16 cellular contexts compared by ENCODE assay signal in genomic region chr10:123417414-123417813, GRCh38.
A peak's percentile ranks its signal among the peaks of the same experiment; 100 is the strongest.
DNase-seq lines count a peak whose midpoint lies in the region; ATAC-seq, FAIRE-seq and TF ChIP-seq lines count a peak whose summit lies in the region.
"Had no signal": no experiment of that assay in that cellular context is flagged by ENCODE, and none has a peak within 500 bp of the region (broad histone marks: within the 10 kb centered on the region; RNA-seq: fewer than 3 reads in every experiment).

No MANE protein-coding gene starts in this region.

- H3K9me3 ChIP-seq in MG63 (no peaks in the 10 kb centered on the region; the same call in 1 of the 2 replicates), OCI-LY3 (ENCODE audit: insufficient read depth, low read length) (no peaks in the 10 kb centered on the region)
- no peaks in the 10 kb centered on the region for H3K9me3 ChIP-seq in CD4-positive, alpha-beta memory T cell (ENCODE audit: control insufficient read depth in 1 of 2, low read length in 2 of 2)

- H3K36me3 ChIP-seq in MG63 (no peaks in the 10 kb centered on the region), OCI-LY3 (replicated peaks; ENCODE audit: low read depth, low read length) (no peaks in the 10 kb centered on the region)
- H3K36me3 ChIP-seq in CD4-positive, alpha-beta memory T cell (ENCODE audit: insufficient read depth, low read length) = no peaks in the 10 kb centered on the region

- ATAC-seq in HG03354 (IDR thresholded peaks at IDR 0.05; ENCODE audit: poor library complexity, severe bottlenecking, unreplicated experiment) = no peak
- ATAC-seq: HCT116 had no signal

- intact Hi-C loops in CD4-positive, alpha-beta memory T cell (cut with micrococcal nuclease) = no loop called here

- no peak overlapping the region for H3K9ac ChIP-seq in OCI-LY3 (ENCODE audit: low read length)
- H3K9ac ChIP-seq: BLaER1 treated with 17β-estradiol and CSF1 and Interleukin-3, amounts not matched to agents 10 nM and 100 nM; GM23248 had no signal

- peaks cover 16% of the 10 kb centered on the region for H3K4me1 ChIP-seq in OCI-LY3 (ENCODE audit: low read length)
- no peaks in the 10 kb centered on the region for H3K4me1 ChIP-seq in CD4-positive, alpha-beta memory T cell (ENCODE audit: insufficient read depth, low read length)

- H3K27me3 ChIP-seq in MG63 (no peaks in the 10 kb centered on the region), OCI-LY3 (ENCODE audit: low read depth, low read length) (no peaks in the 10 kb centered on the region)
- H3K27me3 ChIP-seq in CD4-positive, alpha-beta memory T cell (ENCODE audit: insufficient read depth, low read length) = no peaks in the 10 kb centered on the region
- H3K27me3 ChIP-seq: BLaER1 treated with 17β-estradiol and CSF1 and Interleukin-3, amounts not matched to agents 10 nM and 100 nM had no signal

- H3K27ac Mint-ChIP-seq in CD4-positive, alpha-beta memory T cell = peak overlapping the region in 1 of 7 donors; percentile 8
- H3K27ac Mint-ChIP-seq: CD4-positive, CD25-positive, alpha-beta regulatory T cell had no signal

- H3K36me3 Mint-ChIP-seq in CD4-positive, alpha-beta memory T cell = no peaks in the 10 kb centered on the region
- H3K36me3 Mint-ChIP-seq: IgD-negative memory B cell had no signal

- H3K27ac ChIP-seq in OCI-LY3 (ENCODE audit: low read length) = no peak overlapping the region
- H3K27ac ChIP-seq in CD4-positive, alpha-beta memory T cell (ENCODE audit: low read depth, low read length) = no peak overlapping the region
- H3K27ac ChIP-seq: BLaER1 treated with 17β-estradiol and CSF1 and Interleukin-3, amounts not matched to agents 10 nM and 100 nM; GM23248 had no signal

- H2AFZ ChIP-seq in OCI-LY3 (ENCODE audit: low read depth, low read length) = peak overlapping the region; percentile 31; the same call in 1 of the 2 replicates
- H2AFZ ChIP-seq: GM23248 had no signal

- H3K4me2 ChIP-seq in OCI-LY3 (ENCODE audit: low read length) = peak overlapping the region; percentile 34

- H3K4me3 ChIP-seq in MG63 (no peak overlapping the region), OCI-LY3 (ENCODE audit: low read length) (no peak overlapping the region)
- no peak overlapping the region for H3K4me3 ChIP-seq in CD4-positive, alpha-beta memory T cell (ENCODE audit: low read length in 2 of 2)
- H3K4me3 ChIP-seq: BLaER1 treated with 17β-estradiol and CSF1 and Interleukin-3, amounts not matched to agents 10 nM and 100 nM; GM23248 had no signal

- H3K4me3 Mint-ChIP-seq in CD4-positive, alpha-beta memory T cell = no peak overlapping the region
- H3K4me3 Mint-ChIP-seq: CD4-positive, CD25-positive, alpha-beta regulatory T cell; IgD-negative memory B cell had no signal

- no peak for TF ChIP-seq POLR2A in GM12892 (IDR thresholded peaks at IDR 0.05; ENCODE audit: low read depth, low read length)

- no peak for TF ChIP-seq CTCF in OCI-LY3 (IDR thresholded peaks at IDR 0.05; ENCODE audit: low read depth, low read length)

- H3K9me3 Mint-ChIP-seq in CD4-positive, alpha-beta memory T cell = peaks cover 0 to 4% (median 0%) of the 10 kb centered on the region in 8 donors

- FAIRE-seq in GM12892 (lab: Jason Lieb, UNC) = peak; percentile 84
- FAIRE-seq: H54 had no signal

- H4K20me1 ChIP-seq in OCI-LY3 (ENCODE audit: insufficient read depth, low read length) = no peaks in the 10 kb centered on the region
- H4K20me1 ChIP-seq: BLaER1 treated with 17β-estradiol and CSF1 and Interleukin-3, amounts not matched to agents 10 nM and 100 nM had no signal

- CTCF ChIA-PET in CD4-positive, alpha-beta memory T cell (lab: Charles Lee; ENCODE audit: partially characterized antibody) = interaction anchor here (0.7 kb wide), 1 partner anchor 286 kb away, joined by 3 read pairs; no protein-coding TSS in a partner anchor

- H3K4me1 Mint-ChIP-seq in CD4-positive, alpha-beta memory T cell = no peaks in the 10 kb centered on the region
- H3K4me1 Mint-ChIP-seq: CD4-positive, CD25-positive, alpha-beta regulatory T cell; IgD-negative memory B cell had no signal

- H3K27me3 Mint-ChIP-seq in CD4-positive, alpha-beta memory T cell = peaks cover 3 to 5% of the 10 kb centered on the region in 2 donors
- H3K27me3 Mint-ChIP-seq: IgD-negative memory B cell had no signal

- H3K79me2 ChIP-seq in OCI-LY3 (ENCODE audit: low read length) = no peaks in the 10 kb centered on the region

- DNase-seq in Daoy (ENCODE audit: low read depth) (peak; percentile 42), GM12892 (ENCODE audit: insufficient read length) (no peak), MG63 (peak; percentile 52)
- no peak for DNase-seq in CD4-positive, alpha-beta memory T cell
- no peak for DNase-seq in activated CD8-positive, alpha-beta memory T cell treated with anti-CD3 and anti-CD28 coated beads, Interleukin-2, amount 50 U/mL, for 4 hours
- DNase-seq: ACHN; Calu3; CD4-positive, CD25-positive, alpha-beta regulatory T cell; DMS 273 treated with DMSO at 0.1 percent for 48 hours; GM23248 had no signal

- POLR2A ChIA-PET in CD4-positive, alpha-beta memory T cell (lab: Charles Lee; ENCODE audit: partially characterized antibody) = no interaction called here

Comparison
In these comparisons a context has a peak if more than half of its experiments do, and no peak if none do; other contexts are left out.
1. DNase-seq: peak in Daoy (single experiment) and MG63 (single experiment); none in GM12892 (single experiment), CD4-positive, alpha-beta memory T cell (0 of 5) and activated CD8-positive, alpha-beta memory T cell treated with anti-CD3 and anti-CD28 coated beads, Interleukin-2, amount 50 U/mL, for 4 hours (single experiment).